ENCODE assay signal across 8 cellular contexts in genomic region chr3:174783502-174783901, GRCh38.
"Had no signal": no experiment of that assay in that cellular context is flagged by ENCODE, and none has a peak within 500 bp of the region (broad histone marks: within the 10 kb centered on the region; RNA-seq: fewer than 3 reads in every experiment).

No MANE protein-coding gene starts in this region.

- FAIRE-seq: G401.6, GM12878, GM12891, GM12892, GM18507, GM19239 had no signal

- DNase-seq: GDM1, GF-D8 had no signal

- H3K4me3 ChIP-seq: GM12878 had no signal

- ATAC-seq: GM12878 had no signal
